ENCODE assay signal across 17 cellular contexts in genomic region chr12:44709166-44709565, GRCh38.
DNase-seq lines count a peak whose midpoint lies in the region; ATAC-seq and TF ChIP-seq lines count a peak whose summit lies in the region.
"Had no signal": no experiment of that assay in that cellular context is flagged by ENCODE, and none has a peak within 500 bp of the region (broad histone marks: within the 10 kb centered on the region; RNA-seq: fewer than 3 reads in every experiment).

No MANE protein-coding gene starts in this region.

- H3K18ac ChIP-seq in mesenchymal stem cell (ENCODE audit: low read depth in 1 of 2, low read length in 2 of 2): no peak overlapping the region

- no peak overlapping the region for H2AK5ac ChIP-seq in mesenchymal stem cell (ENCODE audit: low read length, severe bottlenecking)

- H3K27me3 ChIP-seq in mesenchymal stem cell (ENCODE audit: control insufficient read depth in 1 of 2, insufficient read depth in 1 of 2, low read length in 2 of 2): no peaks in the 10 kb centered on the region
- H3K27me3 ChIP-seq: BLaER1 treated with 17β-estradiol and CSF1 and Interleukin-3, amounts not matched to agents 10 nM and 100 nM had no signal

- no peak overlapping the region for H3K9ac ChIP-seq in mesenchymal stem cell (ENCODE audit: low read length)
- H3K9ac ChIP-seq: BLaER1 treated with 17β-estradiol and CSF1 and Interleukin-3, amounts not matched to agents 10 nM and 100 nM had no signal

- H3K4me3 ChIP-seq in mesenchymal stem cell (ENCODE audit: insufficient read depth in 1 of 2, low read depth in 1 of 2, low read length in 2 of 2): no peak overlapping the region
- H3K4me3 ChIP-seq: BLaER1 treated with 17β-estradiol and CSF1 and Interleukin-3, amounts not matched to agents 10 nM and 100 nM had no signal

- H3K9me3 ChIP-seq in mesenchymal stem cell (ENCODE audit: control insufficient read depth, low read length): no peaks in the 10 kb centered on the region
- H3K9me3 ChIP-seq: BLaER1 treated with 17β-estradiol and CSF1 and Interleukin-3, amounts not matched to agents 10 nM and 100 nM had no signal

- no peak overlapping the region for H4K91ac ChIP-seq in mesenchymal stem cell (ENCODE audit: low read length)

- H3K79me1 ChIP-seq in mesenchymal stem cell (replicated peaks; ENCODE audit: low read length, poor library complexity, severe bottlenecking): no peaks in the 10 kb centered on the region

- H4K8ac ChIP-seq in mesenchymal stem cell (ENCODE audit: low read length): no peak overlapping the region

- no peaks in the 10 kb centered on the region for H3K4me1 ChIP-seq in mesenchymal stem cell (ENCODE audit: control insufficient read depth, insufficient read depth, low read depth, low read length)
- H3K4me1 ChIP-seq: BLaER1 treated with 17β-estradiol and CSF1 and Interleukin-3, amounts not matched to agents 10 nM and 100 nM had no signal

- H3K14ac ChIP-seq in mesenchymal stem cell (ENCODE audit: low read length in 2 of 2): no peak overlapping the region

- ATAC-seq in HG02588 (IDR thresholded peaks at IDR 0.05; ENCODE audit: unreplicated experiment) (no peak), SK-N-SH treated with all-trans-retinoic acid at 6 μM for 48 hours (no peak)
- ATAC-seq: CD8-positive, alpha-beta T cell; HCT116; Panc1 had no signal

- H2BK5ac ChIP-seq in mesenchymal stem cell (ENCODE audit: low read depth, low read length, poor library complexity, severe bottlenecking): no peak overlapping the region

- H3K4ac ChIP-seq in mesenchymal stem cell (ENCODE audit: low read depth in 1 of 2, low read length in 2 of 2): no peak overlapping the region

- H2BK12ac ChIP-seq in mesenchymal stem cell (ENCODE audit: low read length in 2 of 2): no peak overlapping the region

- H3K4me2 ChIP-seq in mesenchymal stem cell (ENCODE audit: low read length, poor library complexity, severe bottlenecking): no peak overlapping the region
- H3K4me2 ChIP-seq: BLaER1 treated with 17β-estradiol and CSF1 and Interleukin-3, amounts not matched to agents 10 nM and 100 nM had no signal

- no peak overlapping the region for H2AFZ ChIP-seq in mesenchymal stem cell (ENCODE audit: low read depth, low read length)

- H3K27ac ChIP-seq in mesenchymal stem cell (ENCODE audit: low read length, poor library complexity, severe bottlenecking): no peak overlapping the region
- H3K27ac ChIP-seq: BLaER1 treated with 17β-estradiol and CSF1 and Interleukin-3, amounts not matched to agents 10 nM and 100 nM had no signal

- H2BK15ac ChIP-seq in mesenchymal stem cell (ENCODE audit: low read depth, poor library complexity, severe bottlenecking): no peak overlapping the region

- no peaks in the 10 kb centered on the region for H3K36me3 ChIP-seq in mesenchymal stem cell (ENCODE audit: control insufficient read depth in 1 of 2, insufficient read depth in 2 of 2, low read depth in 1 of 2, low read length in 2 of 2)
- H3K36me3 ChIP-seq: BLaER1 treated with 17β-estradiol and CSF1 and Interleukin-3, amounts not matched to agents 10 nM and 100 nM had no signal

- H2BK120ac ChIP-seq in mesenchymal stem cell (ENCODE audit: low read depth, low read length): no peak overlapping the region

- 76% methylated on average over 2 of the region's 2 CpGs for WGBS in mesenchymal stem cell

- no peak overlapping the region for H3K23ac ChIP-seq in mesenchymal stem cell (ENCODE audit: low read length in 2 of 2)

- DNase-seq in Daoy (ENCODE audit: low read depth) (peak; percentile 24), H4 (ENCODE audit: low spot score) (peak; percentile 31), NCI-H69 (lab: John Stamatoyannopoulos, UW) (peak; percentile 17), mesenchymal stem cell (peak; percentile 6)
- no peak for DNase-seq in stimulated activated CD4-positive, alpha-beta T cell treated with anti-CD3 and anti-CD28 coated beads, Interleukin-2, amount 100 ng/mL, for 48 hours
- DNase-seq: ACHN; CD8-positive, alpha-beta T cell; GOT3; Karpas-422; NCI-H1694; NCI-H510A; NCI-H748 treated with DMSO at 0.1 percent for 48 hours had no signal

TF ChIP-seq in SK-N-SH treated with all-trans-retinoic acid at 6 μM for 48 hours, 23 proteins besides CTCF, POLR2A, EP300 and RAD21:
- TF ChIP-seq TCF4 (CRISPR knock-in tag; IDR thresholded peaks at IDR 0.05; ENCODE audit: borderline replicate concordance): no peak

Comparison
In these comparisons a context has a peak if more than half of its experiments do, and no peak if none do; other contexts are left out.
1. DNase-seq: peak in Daoy (single experiment), H4 (single experiment), NCI-H69 (single experiment) and mesenchymal stem cell (single experiment); none in stimulated activated CD4-positive, alpha-beta T cell treated with anti-CD3 and anti-CD28 coated beads, Interleukin-2, amount 100 ng/mL, for 48 hours (0 of 2).